15 cellular contexts compared by ENCODE assay signal in the genomic region with DNA sequence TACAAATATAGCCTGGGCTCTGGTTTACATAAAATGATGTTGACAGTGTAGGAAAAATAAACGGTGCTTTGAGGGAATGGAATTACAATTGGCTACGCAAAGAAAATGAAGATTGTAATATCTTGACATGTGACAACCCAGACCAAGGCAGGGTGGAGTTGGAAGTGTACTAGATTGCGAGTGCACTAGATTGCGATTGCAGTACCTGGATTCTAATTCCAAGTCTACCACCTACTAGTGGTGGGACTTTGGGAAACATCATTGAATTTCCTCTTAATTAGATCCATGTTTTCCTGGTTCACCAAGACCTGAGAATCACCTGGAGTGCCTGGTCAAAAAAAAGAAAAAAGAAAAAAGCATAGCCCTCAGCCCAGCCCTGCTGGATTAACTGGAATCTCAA. TPM values are rescaled to one million over a fixed set of nuclear protein-coding genes. Genes with fewer than 3 reads are reported as not detected.
DNase-seq lines count a peak whose midpoint lies in the region; ATAC-seq and TF ChIP-seq lines count a peak whose summit lies in the region.
"Had no signal": no experiment of that assay in that cellular context is flagged by ENCODE, and none has a peak within 500 bp of the region (broad histone marks: within the 10 kb centered on the region; RNA-seq: fewer than 3 reads in every experiment).

No MANE protein-coding gene starts in this region.

- peak overlapping the region; percentile 87 for H3K27ac Mint-ChIP-seq in type B pancreatic cell
- H3K27ac Mint-ChIP-seq: CD4-positive, alpha-beta T cell had no signal

- no peak overlapping the region for H3K4me3 ChIP-seq in brain microvascular endothelial cell (ENCODE audit: low read depth, low read length)
- H3K4me3 ChIP-seq: BLaER1 treated with 17β-estradiol and CSF1 and Interleukin-3, amounts not matched to agents 10 nM and 100 nM had no signal

- H3K27ac ChIP-seq in brain microvascular endothelial cell (no peak overlapping the region), foreskin keratinocyte (no peak overlapping the region)
- H3K27ac ChIP-seq: BLaER1 treated with 17β-estradiol and CSF1 and Interleukin-3, amounts not matched to agents 10 nM and 100 nM; HL-60 had no signal

- peaks cover 4% of the 10 kb centered on the region for H3K4me1 Mint-ChIP-seq in type B pancreatic cell (ENCODE audit: unreplicated experiment)

- H3K9me3 Mint-ChIP-seq in type B pancreatic cell = peaks cover 6% of the 10 kb centered on the region

- H3K36me3 ChIP-seq in brain microvascular endothelial cell (replicated peaks) = no peaks in the 10 kb centered on the region
- H3K36me3 ChIP-seq: BLaER1 treated with 17β-estradiol and CSF1 and Interleukin-3, amounts not matched to agents 10 nM and 100 nM had no signal

- no peak for ATAC-seq in foreskin keratinocyte
- no peak for ATAC-seq in HG03108 (IDR thresholded peaks at IDR 0.05; ENCODE audit: unreplicated experiment)

- TF ChIP-seq CTCF in brain microvascular endothelial cell (IDR thresholded peaks at IDR 0.05; ENCODE audit: low read depth, low read length, missing control alignments) (peak; percentile 3), foreskin keratinocyte (conservative IDR thresholded peaks at IDR 0.05) (peak; percentile 13), type B pancreatic cell (conservative IDR thresholded peaks at IDR 0.05) (no peak)

- no peaks in the 10 kb centered on the region for H3K36me3 Mint-ChIP-seq in type B pancreatic cell

- H3K27me3 ChIP-seq in brain microvascular endothelial cell (replicated peaks) (no peaks in the 10 kb centered on the region), foreskin keratinocyte (no peaks in the 10 kb centered on the region)
- H3K27me3 ChIP-seq: BLaER1 treated with 17β-estradiol and CSF1 and Interleukin-3, amounts not matched to agents 10 nM and 100 nM had no signal

- H3K4me1 ChIP-seq in foreskin keratinocyte = no peaks in the 10 kb centered on the region
- H3K4me1 ChIP-seq: BLaER1 treated with 17β-estradiol and CSF1 and Interleukin-3, amounts not matched to agents 10 nM and 100 nM had no signal

- in situ Hi-C loops in brain microvascular endothelial cell (cut with HindIII; ENCODE audit: low pct_ligation_motif_present, low sequenced_read_pairs) = no loop called here

- H3K27me3 Mint-ChIP-seq in type B pancreatic cell = no peaks in the 10 kb centered on the region

- no peak overlapping the region for H3K4me3 Mint-ChIP-seq in type B pancreatic cell
- H3K4me3 Mint-ChIP-seq: CD4-positive, alpha-beta T cell had no signal

- DNase-seq in DMS53 (lab: John Stamatoyannopoulos, UW) = peak; percentile 26
- no peak for DNase-seq in DMS53 treated with DMSO at 0.1 percent for 48 hours (lab: John Stamatoyannopoulos, UW; ENCODE audit: unreplicated experiment)
- no peak for DNase-seq in brain microvascular endothelial cell
- DNase-seq in foreskin keratinocyte = no peak
- no peak for DNase-seq in type B pancreatic cell (ENCODE audit: extremely low spot score, unreplicated experiment)
- DNase-seq in activated T-cell treated with anti-CD3 and anti-CD28 coated beads for 4 hours = no peak
- DNase-seq in AG20443 (ENCODE audit: low spot score) = no peak
- DNase-seq: 8988T; CD4-positive, alpha-beta T cell; COR-L47; DMS153; GF-D8 had no signal

RNA-seq across cellular contexts. Expression of a gene that starts 18.6 kb away (rescaled TPM):
- total RNA-seq in foreskin keratinocyte = 0.60 and 1.1 TPM in 2 replicates
- 0.08 and 0.30 TPM in 2 replicates for polyA plus RNA-seq in foreskin keratinocyte
- 25.5 and 65.1 TPM in 2 replicates for total RNA-seq in type B pancreatic cell (ENCODE audit: low replicate concordance)
- total RNA-seq: CD4-positive, alpha-beta T cell had no signal

Comparison
In these comparisons a context has a peak if more than half of its experiments do, and no peak if none do; other contexts are left out.
1. RNA of a gene that starts 18.6 kb away (total RNA-seq): 25.5 to 65.1 TPM in type B pancreatic cell; 0.60 to 1.1 TPM in foreskin keratinocyte; every median in the first group is over 10 times any median in the second.